Comparison of ENCODE assay signal across 8 cellular contexts in genomic region chr1:227728892-227729143, GRCh38. TPM values are rescaled to one million over a fixed set of nuclear protein-coding genes. Genes with fewer than 3 reads are reported as not detected.
DNase-seq lines count a peak whose midpoint lies in the region; FAIRE-seq and TF ChIP-seq lines count a peak whose summit lies in the region.

No MANE protein-coding gene starts in this region.

- TF ChIP-seq POLR2A in GM12892 (IDR thresholded peaks at IDR 0.05; ENCODE audit: low read depth, low read length) (peak; percentile 20; the same call in 1 of the 2 replicates), esophagus squamous epithelium (IDR thresholded peaks at IDR 0.05) (no peak)

- 0% methylated on average over 1 of the region's 11 CpGs; no CpG with 5 or more reads in 1 of the 2 donors for WGBS in esophagus squamous epithelium, 2 donors

- no peak for TF ChIP-seq CTCF in OCI-LY7 (conservative IDR thresholded peaks at IDR 0.05; ENCODE audit: low read length)
- no peak for TF ChIP-seq CTCF in esophagus squamous epithelium (IDR thresholded peaks at IDR 0.05)
- TF ChIP-seq CTCF in osteoblast (IDR thresholded peaks at IDR 0.05; ENCODE audit: extremely low read depth, low read depth, low read length): no peak
- TF ChIP-seq CTCF in GM10266 (IDR thresholded peaks at IDR 0.05; ENCODE audit: control insufficient read depth, insufficient read depth, low read depth, missing control alignments): no peak

- no peaks in the 10 kb centered on the region for H3K27me3 ChIP-seq in esophagus squamous epithelium
- peaks cover 8% of the 10 kb centered on the region for H3K27me3 ChIP-seq in osteoblast (ENCODE audit: insufficient read depth, low read length)

- no peak for FAIRE-seq in GM12892 (lab: Jason Lieb, UNC)

- no peaks in the 10 kb centered on the region for H3K9me2 ChIP-seq in OCI-LY7 (ENCODE audit: insufficient read depth, low read length)

- DNase-seq in GM12892 (ENCODE audit: insufficient read length) (no peak), OCI-LY7 (ENCODE audit: low spot score) (no peak), esophagus squamous epithelium (lab: John Stamatoyannopoulos, UW) (no peak), osteoblast (ENCODE audit: insufficient read length, low spot score, missing footprints) (peak; percentile 78), NOMO-1 treated with dmso at 0.1 percent for 144 hours (lab: John Stamatoyannopoulos, UW; ENCODE audit: unreplicated experiment) (no peak), GM10266 (ENCODE audit: extremely low spot score) (no peak), LoVo (ENCODE audit: low spot score) (no peak)
- DNase-seq in stimulated activated CD4-positive, alpha-beta T cell treated with anti-CD3 and anti-CD28 coated beads, Interleukin-12 subunit alpha, Interleukin-12 subunit beta, amount 100 ng/mL, for 4 hours: no peak

- H3K27ac ChIP-seq in OCI-LY7 (ENCODE audit: low read depth, low read length, poor library complexity, severe bottlenecking) (peak overlapping the region; percentile 10), esophagus squamous epithelium (peak overlapping the region; percentile 26 to 81 (median 76)), osteoblast (ENCODE audit: low read depth, low read length) (no peak overlapping the region)

- intact Hi-C loops in OCI-LY7 (cut with micrococcal nuclease; ENCODE audit: unreplicated experiment) (loop anchor here (5.0 kb wide), 3 partner anchors 58 to 247 kb away; partner anchors contain the start of gene ZNF678), esophagus squamous epithelium (cut with DNase I) (no loop called here)

- peak overlapping the region; percentile 69 for H3K4me3 ChIP-seq in OCI-LY7 (ENCODE audit: low read depth, low read length, poor library complexity, severe bottlenecking)
- peak overlapping the region; percentile 36 to 81 (median 60) for H3K4me3 ChIP-seq in esophagus squamous epithelium
- H3K4me3 ChIP-seq in osteoblast (ENCODE audit: insufficient read depth, low read length): peak overlapping the region; percentile 57

- H4K20me1 ChIP-seq in OCI-LY7 (ENCODE audit: insufficient read depth, low read length) (peaks cover 4% of the 10 kb centered on the region; the same call in 1 of the 2 replicates), osteoblast (ENCODE audit: insufficient read depth, low read length) (peaks cover 26% of the 10 kb centered on the region)

- POLR2A ChIA-PET in OCI-LY7 (lab: Charles Lee): no interaction called here

- CTCF ChIA-PET in OCI-LY7 (lab: Charles Lee; ENCODE audit: unreplicated experiment): no interaction called here

- H3K4me1 ChIP-seq in OCI-LY7 (ENCODE audit: insufficient read depth, low read length, poor library complexity, severe bottlenecking) (peaks cover 35% of the 10 kb centered on the region), esophagus squamous epithelium (peaks cover 30 to 48% (median 32%) of the 10 kb centered on the region in 3 donors), osteoblast (ENCODE audit: insufficient read depth, low read length) (peaks cover 2% of the 10 kb centered on the region)

- H3K36me3 ChIP-seq in OCI-LY7 (ENCODE audit: insufficient read depth, low read length) (peaks cover 24% of the 10 kb centered on the region), esophagus squamous epithelium (peaks cover 0 to 23% (median 12%) of the 10 kb centered on the region in 3 donors), osteoblast (ENCODE audit: insufficient read depth, low read length) (peaks cover 15% of the 10 kb centered on the region)

- no TSS peak for BruUV-seq in OCI-LY7 (replicated peaks; lab: Mats Ljungman, UMichigan)

- H3K4me2 ChIP-seq in OCI-LY7 (ENCODE audit: low read length): peak overlapping the region; percentile 80
- peak overlapping the region; percentile 63 for H3K4me2 ChIP-seq in osteoblast (ENCODE audit: insufficient read depth, low read length)

- H3K9me3 ChIP-seq in OCI-LY7 (ENCODE audit: low read length) (no peaks in the 10 kb centered on the region), esophagus squamous epithelium (no peaks in the 10 kb centered on the region), osteoblast (ENCODE audit: low read depth, low read length) (no peaks in the 10 kb centered on the region)

- H2AFZ ChIP-seq in OCI-LY7 (ENCODE audit: low read length) (no peak overlapping the region), osteoblast (ENCODE audit: low read length) (no peak overlapping the region)

- H3K79me2 ChIP-seq in OCI-LY7 (ENCODE audit: insufficient read depth, low read depth, low read length): peaks cover 2% of the 10 kb centered on the region
- peaks cover 13% of the 10 kb centered on the region for H3K79me2 ChIP-seq in osteoblast (ENCODE audit: insufficient read depth, low read length)

RNA-seq across cellular contexts. Expression of gene JMJD4, which starts 6.3 kb away (rescaled TPM):
- 8.5 TPM for polyA plus RNA-seq in GM12892 (2012; ENCODE audit: missing spikeins)
- total RNA-seq in OCI-LY7 (2014; rRNA removed; shearing (Covaris generic)): 37.5 and 41.8 TPM in 2 replicates
- 27.8 and 28.2 TPM in 2 replicates for total RNA-seq in OCI-LY7 (2022)
- total RNA-seq in esophagus squamous epithelium: 10 to 100 TPM; 13.4 to 20.0 (median 16.7) TPM
- 27.5 and 30.4 TPM in 2 replicates for total RNA-seq in osteoblast

RNA-seq across cellular contexts. Expression of gene SNAP47, which starts 6.4 kb away (rescaled TPM):
- 22.3 TPM for polyA plus RNA-seq in GM12892 (2012; ENCODE audit: missing spikeins)
- total RNA-seq in OCI-LY7 (2014; rRNA removed; shearing (Covaris generic)): 35.0 and 44.2 TPM in 2 replicates
- total RNA-seq in OCI-LY7 (2022) (25.2 and 29.8 TPM in 2 replicates), esophagus squamous epithelium (10 to 100 TPM; 11.3 to 28.5 (median 20.2) TPM), osteoblast (47.7 and 51.4 TPM in 2 replicates)
